Comparison of ENCODE assay signal across 14 cellular contexts in genomic region chr17:61456688-61457225, GRCh38. TPM values are rescaled to one million over a fixed set of nuclear protein-coding genes. Genes with fewer than 3 reads are reported as not detected.
DNase-seq lines count a peak whose midpoint lies in the region; ATAC-seq, FAIRE-seq and TF ChIP-seq lines count a peak whose summit lies in the region.
"Had no signal": no experiment of that assay in that cellular context is flagged by ENCODE, and none has a peak within 500 bp of the region (broad histone marks: within the 10 kb centered on the region; RNA-seq: fewer than 3 reads in every experiment).

No MANE protein-coding gene starts in this region.

- intact Hi-C loops in activated T-helper 1 cell treated with anti-CD3 and anti-CD28 coated beads, Interleukin-12 subunit alpha, Interleukin-12 subunit beta, Interleukin-2, Interleukin-4 antibody, amounts not matched to agents 30 ng/mL and 10 ng/mL and 1 ng/mL, durations not matched to agents 14 hours and 24 hours and 36 hours (cut with micrococcal nuclease): loop anchor here (10.0 kb wide), 2 partner anchors 98 to 452 kb away; no protein-coding TSS in a partner anchor

- no peaks in the 10 kb centered on the region for H3K36me3 ChIP-seq in keratinocyte (ENCODE audit: control insufficient read depth in 2 of 2, extremely low read depth in 1 of 2, insufficient read depth in 2 of 2, low read length in 2 of 2)
- H3K36me3 ChIP-seq: adrenal gland had no signal

- H3K9me3 Mint-ChIP-seq in activated T-cell treated with anti-CD3 and anti-CD28 coated beads, Interleukin-2, amount 50 U/mL, for 4 hours: no peaks in the 10 kb centered on the region
- H3K9me3 Mint-ChIP-seq in activated T-helper 1 cell treated with anti-CD3 and anti-CD28 coated beads, Interleukin-12 subunit alpha, Interleukin-12 subunit beta, Interleukin-2, Interleukin-4 antibody, amounts not matched to agents 30 ng/mL and 10 ng/mL and 1 ng/mL, durations not matched to agents 14 hours and 24 hours and 36 hours: no peaks in the 10 kb centered on the region
- peaks cover 0 to 1% of the 10 kb centered on the region in 2 donors for H3K9me3 Mint-ChIP-seq in stimulated activated naive B cell treated with anti-CD40 and anti-IgM and Interleukin-4, amounts not matched to agents 10 μg/mL and 1 μg/mL and 100 μg/mL, for 72 hours

- no peak overlapping the region for H3K27ac ChIP-seq in keratinocyte (ENCODE audit: control insufficient read depth, insufficient read depth, low read length)
- H3K27ac ChIP-seq: adrenal gland had no signal

- no peaks in the 10 kb centered on the region for H3K9me3 ChIP-seq in keratinocyte (ENCODE audit: control insufficient read depth, low read depth, low read length)
- H3K9me3 ChIP-seq: adrenal gland had no signal

- no peaks in the 10 kb centered on the region for H3K36me3 Mint-ChIP-seq in activated T-cell treated with anti-CD3 and anti-CD28 coated beads, Interleukin-2, amount 50 U/mL, for 4 hours (ENCODE audit: insufficient read depth)
- H3K36me3 Mint-ChIP-seq in activated T-helper 1 cell treated with anti-CD3 and anti-CD28 coated beads, Interleukin-12 subunit alpha, Interleukin-12 subunit beta, Interleukin-2, Interleukin-4 antibody, amounts not matched to agents 30 ng/mL and 10 ng/mL and 1 ng/mL, durations not matched to agents 14 hours and 24 hours and 36 hours (ENCODE audit: low read depth): peaks cover 4% of the 10 kb centered on the region
- H3K36me3 Mint-ChIP-seq in stimulated activated naive B cell treated with anti-CD40 and anti-IgM and Interleukin-4, amounts not matched to agents 10 μg/mL and 1 μg/mL and 100 μg/mL, for 72 hours: peaks cover 7% of the 10 kb centered on the region in 2 donors

- H3K4me2 ChIP-seq in keratinocyte (ENCODE audit: control insufficient read depth, extremely low read depth, insufficient read depth, low read depth, low read length): peak overlapping the region; percentile 73

- H4K20me1 ChIP-seq in keratinocyte (ENCODE audit: control insufficient read depth, extremely low read depth, insufficient read depth, low read length): no peaks in the 10 kb centered on the region

- peak; percentile 28 to 29 for ATAC-seq in activated T-cell treated with anti-CD3 and anti-CD28 coated beads, Interleukin-2, amount 50 U/mL, for 4 hours
- ATAC-seq in stimulated activated naive B cell treated with anti-CD40 and anti-IgM and Interleukin-4, amounts not matched to agents 10 μg/mL and 1 μg/mL and 100 μg/mL, for 72 hours (replicated peaks): no peak
- ATAC-seq in HG03354 (IDR thresholded peaks at IDR 0.05; ENCODE audit: poor library complexity, severe bottlenecking, unreplicated experiment): no peak
- no peak for ATAC-seq in esophagus mucosa
- ATAC-seq: K562 had no signal

- peaks cover 38% of the 10 kb centered on the region for H3K4me1 Mint-ChIP-seq in activated T-cell treated with anti-CD3 and anti-CD28 coated beads, Interleukin-2, amount 50 U/mL, for 4 hours (ENCODE audit: low read depth)
- H3K4me1 Mint-ChIP-seq in activated T-helper 1 cell treated with anti-CD3 and anti-CD28 coated beads, Interleukin-12 subunit alpha, Interleukin-12 subunit beta, Interleukin-2, Interleukin-4 antibody, amounts not matched to agents 30 ng/mL and 10 ng/mL and 1 ng/mL, durations not matched to agents 14 hours and 24 hours and 36 hours (ENCODE audit: low read depth): peaks cover 11% of the 10 kb centered on the region
- peaks cover 29 to 68% of the 10 kb centered on the region in 2 donors for H3K4me1 Mint-ChIP-seq in stimulated activated naive B cell treated with anti-CD40 and anti-IgM and Interleukin-4, amounts not matched to agents 10 μg/mL and 1 μg/mL and 100 μg/mL, for 72 hours

- no peaks in the 10 kb centered on the region for H3K9me1 ChIP-seq in keratinocyte (ENCODE audit: control insufficient read depth, extremely low read depth, insufficient read depth, low read length)

- peak overlapping the region; percentile 77 for H3K27ac Mint-ChIP-seq in activated T-helper 1 cell treated with anti-CD3 and anti-CD28 coated beads, Interleukin-12 subunit alpha, Interleukin-12 subunit beta, Interleukin-2, Interleukin-4 antibody, amounts not matched to agents 30 ng/mL and 10 ng/mL and 1 ng/mL, durations not matched to agents 14 hours and 24 hours and 36 hours
- H3K27ac Mint-ChIP-seq in stimulated activated naive B cell treated with anti-CD40 and anti-IgM and Interleukin-4, amounts not matched to agents 10 μg/mL and 1 μg/mL and 100 μg/mL, for 72 hours: peak overlapping the region; percentile 65

- H3K27me3 Mint-ChIP-seq in activated T-cell treated with anti-CD3 and anti-CD28 coated beads, Interleukin-2, amount 50 U/mL, for 4 hours (ENCODE audit: low read depth): peaks cover 83% of the 10 kb centered on the region
- H3K27me3 Mint-ChIP-seq in activated T-helper 1 cell treated with anti-CD3 and anti-CD28 coated beads, Interleukin-12 subunit alpha, Interleukin-12 subunit beta, Interleukin-2, Interleukin-4 antibody, amounts not matched to agents 30 ng/mL and 10 ng/mL and 1 ng/mL, durations not matched to agents 14 hours and 24 hours and 36 hours (ENCODE audit: insufficient read depth): peaks cover 84% of the 10 kb centered on the region
- H3K27me3 Mint-ChIP-seq in stimulated activated naive B cell treated with anti-CD40 and anti-IgM and Interleukin-4, amounts not matched to agents 10 μg/mL and 1 μg/mL and 100 μg/mL, for 72 hours: peaks cover 78 to 91% of the 10 kb centered on the region in 2 donors

- no peak for FAIRE-seq in keratinocyte (lab: Jason Lieb, UNC)
- FAIRE-seq: K562 had no signal

- H3K79me2 ChIP-seq in keratinocyte (ENCODE audit: control insufficient read depth, insufficient read depth, low read length): no peaks in the 10 kb centered on the region

- peaks cover 67% of the 10 kb centered on the region for H3K27me3 ChIP-seq in keratinocyte (ENCODE audit: control insufficient read depth, extremely low read depth, insufficient read depth, low read length)

- dilution Hi-C loops in keratinocyte (cut with MboI; ENCODE audit: extremely low pct_ligation_motif_present, low sequenced_read_pairs): no loop called here

- no peaks in the 10 kb centered on the region for H3K4me1 ChIP-seq in keratinocyte (ENCODE audit: control insufficient read depth, extremely low read depth, insufficient read depth, low read length)

- DNase-seq in activated T-cell treated with anti-CD3 and anti-CD28 coated beads, Interleukin-2, amount 50 U/mL, for 4 hours: no peak
- no peak for DNase-seq in activated T-cell treated with anti-CD3 and anti-CD28 coated beads for 4 hours
- no peak for DNase-seq in activated T-helper 1 cell treated with anti-CD3 and anti-CD28 coated beads, Interleukin-12 subunit alpha, Interleukin-12 subunit beta, Interleukin-2, Interleukin-4 antibody, amounts not matched to agents 30 ng/mL and 10 ng/mL and 1 ng/mL, durations not matched to agents 14 hours and 24 hours and 36 hours (ENCODE audit: low spot score)
- no peak for DNase-seq in keratinocyte (ENCODE audit: low read depth, low spot score)
- DNase-seq in stimulated activated naive B cell treated with anti-CD40 and anti-IgM and Interleukin-4, amounts not matched to agents 10 μg/mL and 1 μg/mL and 100 μg/mL, for 72 hours: no peak
- DNase-seq in pons (ENCODE audit: low spot score): no peak
- DNase-seq: activated CD4-positive, alpha-beta T cell treated with anti-CD3 and anti-CD28 coated beads for 4 hours; effector CD8-positive, alpha-beta T cell; NCI-H1930; trophoblast cell had no signal

- no peak overlapping the region for H3K9ac ChIP-seq in keratinocyte (ENCODE audit: control insufficient read depth, extremely low read depth, insufficient read depth, low read length)

- no peak for TF ChIP-seq CTCF in keratinocyte (optimal IDR thresholded peaks at IDR 0.05 in 1 of 3, IDR thresholded peaks at IDR 0.05 in 1 of 3, conservative IDR thresholded peaks at IDR 0.05 in 1 of 3; ENCODE audit: extremely low read depth in 1 of 3, insufficient read depth in 2 of 3, low read length in 3 of 3)

- H3K4me3 Mint-ChIP-seq in activated T-cell treated with anti-CD3 and anti-CD28 coated beads, Interleukin-2, amount 50 U/mL, for 4 hours: peak overlapping the region; percentile 63
- H3K4me3 Mint-ChIP-seq in activated T-helper 1 cell treated with anti-CD3 and anti-CD28 coated beads, Interleukin-12 subunit alpha, Interleukin-12 subunit beta, Interleukin-2, Interleukin-4 antibody, amounts not matched to agents 30 ng/mL and 10 ng/mL and 1 ng/mL, durations not matched to agents 14 hours and 24 hours and 36 hours: no peak overlapping the region
- H3K4me3 Mint-ChIP-seq in stimulated activated naive B cell treated with anti-CD40 and anti-IgM and Interleukin-4, amounts not matched to agents 10 μg/mL and 1 μg/mL and 100 μg/mL, for 72 hours: peak overlapping the region; percentile 73 to 79

- H3K4me3 ChIP-seq in keratinocyte (ENCODE audit: control insufficient read depth in 2 of 3, extremely low read depth in 1 of 3, insufficient read depth in 2 of 3, low read depth in 1 of 3, low read length in 3 of 3): peak overlapping the region in 1 of 3 experiments; percentile 45
- H3K4me3 ChIP-seq: K562 had no signal

- peak overlapping the region; percentile 12 for H2AFZ ChIP-seq in keratinocyte (ENCODE audit: control insufficient read depth, low read length)

RNA-seq across cellular contexts. Expression of gene TBX4, which starts 4.5 kb away (rescaled TPM):
- not detected for total RNA-seq in activated T-cell treated with anti-CD3 and anti-CD28 coated beads, Interleukin-2, amount 50 U/mL, for 4 hours
- not detected in 2 replicates for total RNA-seq in activated T-helper 1 cell treated with anti-CD3 and anti-CD28 coated beads, Interleukin-12 subunit alpha, Interleukin-12 subunit beta, Interleukin-2, Interleukin-4 antibody, amounts not matched to agents 30 ng/mL and 10 ng/mL and 1 ng/mL, durations not matched to agents 14 hours and 24 hours and 36 hours
- 0.04 TPM in 1 of 3 replicates, not detected in the others for polyA plus RNA-seq in keratinocyte
- polyA plus RNA-seq in keratinocyte (2011; ENCODE audit: low read depth): not detected
- polyA plus RNA-seq in keratinocyte (2011; cell fraction: cytosol; rRNA removed): not detected in 2 replicates
- polyA plus RNA-seq in keratinocyte (2011; cell fraction: nucleus; rRNA removed): 0.10 and 0.39 TPM in 2 replicates
- polyA plus RNA-seq in keratinocyte (2012; ENCODE audit: low replicate concordance): not detected in 2 replicates
- polyA minus RNA-seq in keratinocyte: 0.33 TPM in 1 of 3 replicates, not detected in the others
- polyA minus RNA-seq in keratinocyte (2011; cell fraction: cytosol; rRNA and poly(A)+ RNA removed): not detected
- polyA minus RNA-seq in keratinocyte (2011; cell fraction: nucleus; rRNA and poly(A)+ RNA removed): not detected in 2 replicates
- not detected for total RNA-seq in esophagus mucosa
- total RNA-seq: K562 had no signal
- polyA plus RNA-seq: K562 had no signal

RNA-seq across cellular contexts. Expression of gene TBX2, which starts 57.1 kb away (rescaled TPM):
- under 1 TPM; 0.05 to 0.16 (median 0.15) TPM for total RNA-seq in activated T-cell treated with anti-CD3 and anti-CD28 coated beads, Interleukin-2, amount 50 U/mL, for 4 hours
- not detected in 2 replicates for total RNA-seq in activated T-helper 1 cell treated with anti-CD3 and anti-CD28 coated beads, Interleukin-12 subunit alpha, Interleukin-12 subunit beta, Interleukin-2, Interleukin-4 antibody, amounts not matched to agents 30 ng/mL and 10 ng/mL and 1 ng/mL, durations not matched to agents 14 hours and 24 hours and 36 hours
- 0.01 TPM in 2 of 3 replicates, not detected in the other for polyA plus RNA-seq in keratinocyte
- not detected for polyA plus RNA-seq in keratinocyte (2011; ENCODE audit: low read depth)
- polyA plus RNA-seq in keratinocyte (2011; cell fraction: cytosol; rRNA removed): 0.03 TPM in 1 of 2 replicates, not detected in the other
- polyA plus RNA-seq in keratinocyte (2011; cell fraction: nucleus; rRNA removed): 0.04 and 0.07 TPM in 2 replicates
- polyA plus RNA-seq in keratinocyte (2012; ENCODE audit: low replicate concordance): 0.02 TPM in 1 of 2 replicates, not detected in the other
- polyA minus RNA-seq in keratinocyte: 0.10 to 0.26 TPM in 2 of 3 replicates, not detected in the other
- polyA minus RNA-seq in keratinocyte (2011; cell fraction: cytosol; rRNA and poly(A)+ RNA removed): not detected
- polyA minus RNA-seq in keratinocyte (2011; cell fraction: nucleus; rRNA and poly(A)+ RNA removed): not detected in 2 replicates
- total RNA-seq in esophagus mucosa: 1.6 TPM
- polyA plus RNA-seq: K562 had no signal

Comparison
In these comparisons a context has a peak if more than half of its experiments do, and no peak if none do; other contexts are left out.
1. ATAC-seq: peak in activated T-cell treated with anti-CD3 and anti-CD28 coated beads, Interleukin-2, amount 50 U/mL, for 4 hours (2 of 2); none in stimulated activated naive B cell treated with anti-CD40 and anti-IgM and Interleukin-4, amounts not matched to agents 10 μg/mL and 1 μg/mL and 100 μg/mL, for 72 hours (0 of 2), HG03354 (single experiment) and esophagus mucosa (single experiment).